1 cellular context compared by ENCODE assay signal in the genomic region with DNA sequence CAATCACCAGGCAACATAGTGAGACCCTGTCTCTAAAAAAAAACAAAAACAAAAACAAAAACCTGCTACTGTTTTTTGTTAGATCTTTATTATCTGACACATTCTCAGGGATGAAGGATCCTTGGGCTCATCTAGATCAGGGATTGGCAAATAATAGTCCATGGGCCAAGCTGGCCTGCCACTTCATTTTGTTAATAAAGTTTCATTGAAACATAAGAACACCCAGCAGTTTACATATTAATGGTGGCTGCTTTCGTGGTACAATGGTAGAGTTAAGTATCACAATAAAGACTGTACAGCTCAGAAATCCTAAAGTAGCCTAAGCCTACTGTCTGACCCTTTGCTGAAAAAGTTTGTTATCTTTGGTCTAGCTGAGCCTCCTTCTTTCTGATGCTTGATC.
TF ChIP-seq lines count a peak whose summit lies in the region.

No MANE protein-coding gene starts in this region.

TF ChIP-seq in H1, 55 proteins besides CTCF, POLR2A, EP300 and RAD21:
- no peak for TF ChIP-seq POLR2AphosphoS5 (IDR thresholded peaks at IDR 0.05; ENCODE audit: low read depth, low read length)
- no peak for TF ChIP-seq EZH2 (IDR thresholded peaks at IDR 0.05; ENCODE audit: low read depth, low read length, severe bottlenecking)
- TF ChIP-seq SP4 (IDR thresholded peaks at IDR 0.05; ENCODE audit: low read length), result no peak
